14 cellular contexts compared by ENCODE assay signal in the genomic region with DNA sequence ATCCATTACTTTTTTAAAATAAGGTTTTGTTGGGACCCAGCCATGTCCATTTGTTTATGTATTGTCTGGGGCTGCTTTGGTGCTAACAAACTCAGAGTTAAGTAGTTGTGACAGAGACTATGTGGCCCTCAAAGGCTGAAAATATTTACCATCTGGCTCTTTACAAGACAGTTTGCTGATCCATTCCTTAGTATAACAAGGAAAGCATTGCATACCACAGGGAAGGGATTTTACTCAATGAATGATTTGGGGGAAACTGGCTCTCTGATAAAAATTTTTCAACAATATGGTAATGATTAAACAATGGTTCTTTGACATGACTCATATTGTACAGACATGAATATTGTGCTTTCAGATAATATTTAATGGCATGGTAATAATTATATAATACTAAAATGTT.
"Had no signal": no experiment of that assay in that cellular context is flagged by ENCODE, and none has a peak within 500 bp of the region (broad histone marks: within the 10 kb centered on the region; RNA-seq: fewer than 3 reads in every experiment).

No MANE protein-coding gene starts in this region.

- ATAC-seq: activated CD4-positive, CD25-positive, alpha-beta regulatory T cell treated with anti-CD3 and anti-CD28 coated beads, Interleukin-2, amount 50 U/mL, for 24 hours; effector memory CD8-positive, alpha-beta T cell; gastrocnemius medialis; pancreas had no signal

- H3K36me3 ChIP-seq: gastrocnemius medialis, left ventricle myocardium inferior, pancreas had no signal

- H3K36me3 Mint-ChIP-seq: activated naive CD4-positive, alpha-beta T cell treated with anti-CD3 and anti-CD28 coated beads, Interleukin-2, amount 50 U/mL, for 24 hours had no signal

- H3K4me3 ChIP-seq: gastrocnemius medialis, left ventricle myocardium inferior, pancreas, testis had no signal

- DNase-seq: amygdala; effector memory CD8-positive, alpha-beta T cell; gastrocnemius medialis; left ventricle myocardium inferior; mesendoderm; pancreas; stimulated activated CD4-positive, alpha-beta T cell treated with anti-CD3 and anti-CD28 coated beads, Interleukin-4, amount 100 ng/mL, for 1 hour; stimulated activated CD8-positive, alpha-beta memory T cell treated with anti-CD3 and anti-CD28 coated beads, Interleukin-4, amount 100 ng/mL, for 48 hours; testis had no signal

- H3K4me1 Mint-ChIP-seq: activated naive CD4-positive, alpha-beta T cell treated with anti-CD3 and anti-CD28 coated beads, Interleukin-2, amount 50 U/mL, for 24 hours; brain had no signal

- H3K4me3 Mint-ChIP-seq: activated naive CD4-positive, alpha-beta T cell treated with anti-CD3 and anti-CD28 coated beads, Interleukin-2, amount 50 U/mL, for 24 hours; brain; dendritic cell treated with granulocyte-macrophage colony-stimulating factor and Interleukin-4, amounts not matched to agents 40 ng/mL and 50 ng/mL, for 4 days; effector memory CD8-positive, alpha-beta T cell; stimulated activated naive CD8-positive, alpha-beta T cell treated with anti-CD3 and anti-CD28 coated beads, Interleukin-15, Interleukin-2, amounts not matched to agents 100 ng/mL and 50 ng/mL, for 24 hours had no signal

- H3K27ac Mint-ChIP-seq: activated naive CD4-positive, alpha-beta T cell treated with anti-CD3 and anti-CD28 coated beads, Interleukin-2, amount 50 U/mL, for 24 hours; brain; dendritic cell treated with granulocyte-macrophage colony-stimulating factor and Interleukin-4, amounts not matched to agents 40 ng/mL and 50 ng/mL, for 4 days; effector memory CD8-positive, alpha-beta T cell; stimulated activated naive CD8-positive, alpha-beta T cell treated with anti-CD3 and anti-CD28 coated beads, Interleukin-15, Interleukin-2, amounts not matched to agents 100 ng/mL and 50 ng/mL, for 24 hours had no signal

- H3K27me3 ChIP-seq: gastrocnemius medialis, pancreas, testis had no signal

- H3K27me3 Mint-ChIP-seq: activated naive CD4-positive, alpha-beta T cell treated with anti-CD3 and anti-CD28 coated beads, Interleukin-2, amount 50 U/mL, for 24 hours; effector memory CD8-positive, alpha-beta T cell had no signal
